24 cellular contexts compared by ENCODE assay signal in the genomic region with DNA sequence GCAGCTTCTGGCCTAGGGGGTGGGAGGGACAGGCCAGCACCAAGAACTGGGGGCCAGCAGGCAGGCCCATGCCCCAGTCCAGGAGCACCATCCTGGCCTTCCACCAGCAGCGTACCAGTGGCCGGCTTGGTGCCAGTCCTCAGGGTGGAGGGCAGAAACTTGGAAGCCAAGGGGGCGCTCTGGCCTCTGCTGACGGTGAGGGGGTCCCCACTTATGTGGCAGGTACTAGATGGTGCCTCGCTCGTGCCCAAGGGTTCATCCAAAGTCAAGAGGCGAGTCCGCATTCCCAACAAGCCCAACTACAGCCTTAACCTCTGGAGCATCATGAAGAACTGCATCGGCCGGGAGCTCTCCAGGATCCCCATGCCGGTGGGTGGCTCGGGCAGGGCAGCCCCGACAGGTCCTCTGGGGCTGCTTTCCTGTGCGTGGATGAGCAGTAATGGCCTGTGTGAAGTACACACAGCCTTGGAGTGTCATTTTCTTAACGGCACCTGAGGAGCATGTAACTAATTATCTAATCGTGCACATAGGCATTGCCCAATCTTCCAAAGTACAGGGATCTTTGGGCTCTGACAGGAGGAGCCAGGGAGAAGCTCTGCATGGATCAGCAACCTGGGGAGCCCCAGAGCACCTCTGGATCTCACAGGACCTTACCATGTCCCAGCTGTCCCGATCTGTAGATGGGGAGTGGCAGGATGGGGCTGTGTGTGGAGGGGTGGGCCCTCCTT.
DNase-seq lines count a peak whose midpoint lies in the region; ATAC-seq, FAIRE-seq and TF ChIP-seq lines count a peak whose summit lies in the region.
"Had no signal": no experiment of that assay in that cellular context is flagged by ENCODE, and none has a peak within 500 bp of the region (broad histone marks: within the 10 kb centered on the region; RNA-seq: fewer than 3 reads in every experiment).

No MANE protein-coding gene starts in this region.

- H3K9ac ChIP-seq in SK-N-SH, result no peak overlapping the region

- no peaks in the 10 kb centered on the region for H3K36me3 ChIP-seq in SK-N-SH (replicated peaks in 1 of 2; ENCODE audit: control insufficient read depth in 1 of 2, insufficient read depth in 2 of 2, low read length in 1 of 2)
- H3K36me3 ChIP-seq in H7 (replicated peaks; ENCODE audit: control insufficient read depth, insufficient read depth, low read length), result no peaks in the 10 kb centered on the region
- no peaks in the 10 kb centered on the region for H3K36me3 ChIP-seq in hepatocyte (replicated peaks; ENCODE audit: insufficient read depth, low read depth)
- H3K36me3 ChIP-seq: prostate gland, SJCRH30 had no signal

- H3K9me3 ChIP-seq in SK-N-SH, result no peaks in the 10 kb centered on the region
- no peaks in the 10 kb centered on the region for H3K9me3 ChIP-seq in hepatocyte (ENCODE audit: low read depth)
- H3K9me3 ChIP-seq: prostate gland, SJCRH30 had no signal

- 77% methylated on average over 9 of the region's 17 CpGs for WGBS in SK-N-SH (ENCODE audit: low lambda C conversion rate)
- WGBS in hepatocyte (ENCODE audit: low lambda C conversion rate, missing lambda C conversion rate), result 87% methylated on average over 17 of the region's 17 CpGs

- TF ChIP-seq EP300 in SK-N-SH (IDR thresholded peaks at IDR 0.05; ENCODE audit: borderline replicate concordance in 1 of 2, low read depth in 1 of 2, low read length in 1 of 2), result no peak

- TF ChIP-seq RAD21 in SK-N-SH (IDR thresholded peaks at IDR 0.05; ENCODE audit: low read length), result no peak

- H3K4me2 ChIP-seq in SK-N-SH (no peak overlapping the region), hepatocyte (no peak overlapping the region)

- FAIRE-seq in frontal cortex (lab: Jason Lieb, UNC), result no peak
- FAIRE-seq: urothelium cell line had no signal

- H3F3A ChIP-seq in SK-N-SH (replicated peaks; ENCODE audit: insufficient read depth), result no peaks in the 10 kb centered on the region

- ATAC-seq in SK-N-SH treated with all-trans-retinoic acid at 6 μM for 48 hours (no peak), HG03565 (IDR thresholded peaks at IDR 0.05; ENCODE audit: unreplicated experiment) (no peak)
- ATAC-seq: activated CD8-positive, alpha-beta memory T cell treated with anti-CD3 and anti-CD28 coated beads, Interleukin-2, amount 10 ng/mL, durations not matched to agents 7 days and 5 days; activated T-cell treated with anti-CD3 and anti-CD28 coated beads, Interleukin-2, amount 50 U/mL, for 72 hours; naive thymus-derived CD4-positive, alpha-beta T cell had no signal

- H4K20me1 ChIP-seq in SK-N-SH (ENCODE audit: insufficient read depth) (no peaks in the 10 kb centered on the region), hepatocyte (ENCODE audit: insufficient read depth, poor library complexity, severe bottlenecking) (no peaks in the 10 kb centered on the region)

- H3K9me2 ChIP-seq in SK-N-SH (no peaks in the 10 kb centered on the region), hepatocyte (replicated peaks; ENCODE audit: insufficient read depth) (no peaks in the 10 kb centered on the region)

- TF ChIP-seq CTCF in SK-N-SH (IDR thresholded peaks at IDR 0.05) (no peak), hepatocyte (IDR thresholded peaks at IDR 0.05; ENCODE audit: poor library complexity) (no peak)

- CTCF ChIA-PET in SK-N-SH (lab: Yijun Ruan, JAX), result interaction anchor here (0.6 to 5.3 kb wide), 20 partner anchors 8 to 284 kb away, joined by 3 to 33 read pairs (median 4); no protein-coding TSS in a partner anchor

- H3K4me3 ChIP-seq in SK-N-SH (ENCODE audit: low read depth in 2 of 2, low read length in 1 of 2), result no peak overlapping the region
- H3K4me3 ChIP-seq in H7 (ENCODE audit: insufficient read depth, low read depth, low read length), result no peak overlapping the region
- no peak overlapping the region for H3K4me3 ChIP-seq in hepatocyte
- H3K4me3 ChIP-seq: prostate gland, SJCRH30 had no signal

- H3K79me2 ChIP-seq in SK-N-SH (ENCODE audit: insufficient read depth), result no peaks in the 10 kb centered on the region
- peaks cover under 1% of the 10 kb centered on the region for H3K79me2 ChIP-seq in hepatocyte

- H3K27ac ChIP-seq in SK-N-SH (ENCODE audit: low read depth in 2 of 2, low read length in 1 of 2), result no peak overlapping the region
- H3K27ac ChIP-seq in hepatocyte, result no peak overlapping the region
- H3K27ac ChIP-seq: 22Rv1, C4-2B, prostate gland, SJCRH30 had no signal

- H2AFZ ChIP-seq in SK-N-SH (ENCODE audit: low read depth), result no peak overlapping the region
- no peak overlapping the region for H2AFZ ChIP-seq in hepatocyte

- POLR2A ChIA-PET in SK-N-SH (lab: Yijun Ruan, JAX), result no interaction called here

- peak; percentile 12 for DNase-seq in SK-N-SH
- DNase-seq in H7, result peak; percentile 36
- DNase-seq in hepatocyte (ENCODE audit: low spot score), result peak; percentile 7
- peak; percentile 58 for DNase-seq in posterior vena cava (ENCODE audit: low spot score)
- no peak for DNase-seq in frontal cortex (ENCODE audit: low spot score in 2 of 2)
- no peak for DNase-seq in activated naive CD4-positive, alpha-beta T cell treated with anti-CD3 and anti-CD28 coated beads, Interleukin-2, amount 50 U/mL, for 16 hours
- DNase-seq: activated CD4-positive, alpha-beta T cell treated with anti-CD3 and anti-CD28 coated beads, Interleukin-2, amount 50 U/mL, for 1 hour; activated CD8-positive, alpha-beta memory T cell treated with anti-CD3 and anti-CD28 coated beads, Interleukin-2, amount 10 ng/mL, durations not matched to agents 7 days and 5 days; activated naive CD4-positive, alpha-beta T cell treated with anti-CD3 and anti-CD28 coated beads, Interleukin-2, amount 10 ng/mL, durations not matched to agents 7 days and 5 days; activated T-cell treated with anti-CD3 and anti-CD28 coated beads, Interleukin-2, amount 50 U/mL, for 72 hours; COR-L47; effector CD4-positive, alpha-beta T cell; NCI-H1048; NCI-H1694 treated with DMSO at 0.1 percent for 48 hours; NCI-H446 treated with DMSO at 0.1 percent for 48 hours; SJCRH30; stimulated activated naive CD4-positive, alpha-beta T cell treated with Interleukin-2 at 50 U/mL for 16 hours had no signal

- intact Hi-C loops in posterior vena cava (cut with DNase I), result no loop called here

- H3K4me1 ChIP-seq in SK-N-SH (ENCODE audit: control insufficient read depth in 1 of 2, insufficient read depth in 2 of 2, low read depth in 1 of 2, low read length in 1 of 2), result no peaks in the 10 kb centered on the region; a peak in 1 of 4 replicates
- H3K4me1 ChIP-seq in hepatocyte (ENCODE audit: insufficient read depth), result no peaks in the 10 kb centered on the region
- H3K4me1 ChIP-seq: prostate gland, SJCRH30 had no signal

- H3K27me3 ChIP-seq in SK-N-SH (ENCODE audit: insufficient read depth), result no peaks in the 10 kb centered on the region
- H3K27me3 ChIP-seq in H7 (ENCODE audit: control insufficient read depth, insufficient read depth, low read length), result no peaks in the 10 kb centered on the region
- H3K27me3 ChIP-seq in hepatocyte, result no peaks in the 10 kb centered on the region
- H3K27me3 ChIP-seq: SJCRH30 had no signal

TF ChIP-seq in SK-N-SH, 30 proteins besides CTCF, POLR2A, EP300 and RAD21 (continues in another document):
- TF ChIP-seq TCF12 (IDR thresholded peaks at IDR 0.05), result no peak
- no peak for TF ChIP-seq CHD2 (IDR thresholded peaks at IDR 0.05; ENCODE audit: low read length, partially characterized antibody)
- no peak for TF ChIP-seq GABPA (IDR thresholded peaks at IDR 0.05; ENCODE audit: low read depth)
- no peak for TF ChIP-seq POLR2AphosphoS5 (IDR thresholded peaks at IDR 0.05; ENCODE audit: low read depth, low read length)
- TF ChIP-seq, protein P1, sequence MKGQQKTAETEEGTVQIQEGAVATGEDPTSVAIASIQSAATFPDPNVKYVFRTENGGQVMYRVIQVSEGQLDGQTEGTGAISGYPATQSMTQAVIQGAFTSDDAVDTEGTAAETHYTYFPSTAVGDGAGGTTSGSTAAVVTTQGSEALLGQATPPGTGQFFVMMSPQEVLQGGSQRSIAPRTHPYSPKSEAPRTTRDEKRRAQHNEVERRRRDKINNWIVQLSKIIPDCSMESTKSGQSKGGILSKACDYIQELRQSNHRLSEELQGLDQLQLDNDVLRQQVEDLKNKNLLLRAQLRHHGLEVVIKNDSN (IDR thresholded peaks at IDR 0.05; ENCODE audit: borderline replicate concordance, low read depth), result no peak
- no peak for TF ChIP-seq SIN3A (IDR thresholded peaks at IDR 0.05; ENCODE audit: borderline replicate concordance, low read depth, low read length)
- no peak for TF ChIP-seq ELF1 (IDR thresholded peaks at IDR 0.05)
- TF ChIP-seq NRF1 (IDR thresholded peaks at IDR 0.05; ENCODE audit: low read depth, low read length), result no peak
- no peak for TF ChIP-seq TEAD4 (IDR thresholded peaks at IDR 0.05; ENCODE audit: borderline replicate concordance, insufficient read depth)

TF ChIP-seq in SK-N-SH treated with all-trans-retinoic acid at 6 μM for 48 hours, 23 proteins besides CTCF, POLR2A, EP300 and RAD21:
- TF ChIP-seq ZC3H10 (CRISPR knock-in tag; IDR thresholded peaks at IDR 0.05) (no peak), OSR1 (CRISPR knock-in tag; IDR thresholded peaks at IDR 0.05) (no peak), SNAI2 (CRISPR knock-in tag; IDR thresholded peaks at IDR 0.05) (no peak), GLIS3 (CRISPR knock-in tag; IDR thresholded peaks at IDR 0.05) (no peak), ARNTL (CRISPR knock-in tag; IDR thresholded peaks at IDR 0.05; ENCODE audit: borderline replicate concordance, low read depth) (no peak), ZNF70 (CRISPR knock-in tag; IDR thresholded peaks at IDR 0.05) (no peak)
- TF ChIP-seq, protein P2, sequence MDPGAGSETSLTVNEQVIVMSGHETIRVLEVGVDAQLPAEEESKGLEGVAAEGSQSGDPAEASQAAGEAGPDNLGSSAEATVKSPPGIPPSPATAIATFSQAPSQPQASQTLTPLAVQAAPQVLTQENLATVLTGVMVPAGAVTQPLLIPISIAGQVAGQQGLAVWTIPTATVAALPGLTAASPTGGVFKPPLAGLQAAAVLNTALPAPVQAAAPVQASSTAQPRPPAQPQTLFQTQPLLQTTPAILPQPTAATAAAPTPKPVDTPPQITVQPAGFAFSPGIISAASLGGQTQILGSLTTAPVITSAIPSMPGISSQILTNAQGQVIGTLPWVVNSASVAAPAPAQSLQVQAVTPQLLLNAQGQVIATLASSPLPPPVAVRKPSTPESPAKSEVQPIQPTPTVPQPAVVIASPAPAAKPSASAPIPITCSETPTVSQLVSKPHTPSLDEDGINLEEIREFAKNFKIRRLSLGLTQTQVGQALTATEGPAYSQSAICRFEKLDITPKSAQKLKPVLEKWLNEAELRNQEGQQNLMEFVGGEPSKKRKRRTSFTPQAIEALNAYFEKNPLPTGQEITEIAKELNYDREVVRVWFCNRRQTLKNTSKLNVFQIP (CRISPR knock-in tag; IDR thresholded peaks at IDR 0.05; ENCODE audit: borderline replicate concordance, low read depth), result no peak

Comparison
In these comparisons a context has a peak if more than half of its experiments do, and no peak if none do; other contexts are left out.
1. DNase-seq: peak in SK-N-SH (single experiment), H7 (single experiment), hepatocyte (single experiment) and posterior vena cava (single experiment); none in frontal cortex (0 of 2) and activated naive CD4-positive, alpha-beta T cell treated with anti-CD3 and anti-CD28 coated beads, Interleukin-2, amount 50 U/mL, for 16 hours (single experiment).